In genomic region chr20:347317-347639, GRCh38 we compare ENCODE assay signal across 8 cellular contexts. TPM values are rescaled to one million over a fixed set of nuclear protein-coding genes. Genes with fewer than 3 reads are reported as not detected.
A peak's percentile ranks its signal among the peaks of the same experiment; 100 is the strongest.
DNase-seq lines count a peak whose midpoint lies in the region; TF ChIP-seq lines count a peak whose summit lies in the region.

No MANE protein-coding gene starts in this region.

- peaks cover 13% of the 10 kb centered on the region for H3K4me1 Mint-ChIP-seq in activated T-cell treated with anti-CD3 and anti-CD28 coated beads, Interleukin-2, amount 50 U/mL, for 24 hours (ENCODE audit: low read depth)

- peak overlapping the region; percentile 86 for H3K9ac ChIP-seq in skeletal muscle satellite cell (ENCODE audit: low read depth, low read length)

- DNase-seq in activated T-cell treated with anti-CD3 and anti-CD28 coated beads, Interleukin-2, amount 50 U/mL, for 24 hours, result no peak
- no peak for DNase-seq in activated T-cell treated with anti-CD3 and anti-CD28 coated beads, Interleukin-2, amount 50 U/mL, for 48 hours
- DNase-seq in RWPE1 (ENCODE audit: low spot score), result no peak
- no peak for DNase-seq in fibroblast of the aortic adventitia (ENCODE audit: low read depth)
- DNase-seq in DMS53 treated with DMSO at 0.1 percent for 48 hours (lab: John Stamatoyannopoulos, UW; ENCODE audit: unreplicated experiment), result no peak
- no peak for DNase-seq in NCI-H187 treated with DMSO at 0.1 percent for 48 hours (lab: John Stamatoyannopoulos, UW)
- DNase-seq in ureter (ENCODE audit: low spot score), result no peak

- H3K4me3 ChIP-seq in fibroblast of the aortic adventitia (ENCODE audit: low read depth, low read length), result peak overlapping the region; percentile 86
- peak overlapping the region; percentile 88 for H3K4me3 ChIP-seq in skeletal muscle satellite cell (ENCODE audit: low read length)

- peaks cover 4% of the 10 kb centered on the region for H3K27me3 Mint-ChIP-seq in activated T-cell treated with anti-CD3 and anti-CD28 coated beads, Interleukin-2, amount 50 U/mL, for 24 hours

- peak overlapping the region; percentile 83 for H3K27ac Mint-ChIP-seq in activated T-cell treated with anti-CD3 and anti-CD28 coated beads, Interleukin-2, amount 50 U/mL, for 24 hours

- peaks cover 1% of the 10 kb centered on the region for H3K9me3 ChIP-seq in skeletal muscle satellite cell (replicated peaks; ENCODE audit: low read length)

- H3K4me1 ChIP-seq in skeletal muscle satellite cell (ENCODE audit: control insufficient read depth, insufficient read depth, low read length), result peaks cover 5% of the 10 kb centered on the region

- peak overlapping the region; percentile 85 for H3K4me3 Mint-ChIP-seq in activated T-cell treated with anti-CD3 and anti-CD28 coated beads, Interleukin-2, amount 50 U/mL, for 24 hours

- H3K9me3 Mint-ChIP-seq in activated T-cell treated with anti-CD3 and anti-CD28 coated beads, Interleukin-2, amount 50 U/mL, for 24 hours, result peaks cover 6% of the 10 kb centered on the region

- H3K36me3 Mint-ChIP-seq in activated T-cell treated with anti-CD3 and anti-CD28 coated beads, Interleukin-2, amount 50 U/mL, for 24 hours (ENCODE audit: low read depth), result peaks cover 2% of the 10 kb centered on the region

- POLR2A ChIA-PET in RWPE1 (lab: Yijun Ruan, JAX; ENCODE audit: low non-redundant PET), result interaction anchor here (0.5 kb wide), 1 partner anchor 1068 kb away, joined by 3 read pairs; no protein-coding TSS in a partner anchor

- no peaks in the 10 kb centered on the region for H3K27me3 ChIP-seq in skeletal muscle satellite cell (ENCODE audit: control insufficient read depth, insufficient read depth, low read length)

- TF ChIP-seq CTCF in RWPE1 (conservative IDR thresholded peaks at IDR 0.05; ENCODE audit: low read depth) (no peak), fibroblast of the aortic adventitia (IDR thresholded peaks at IDR 0.05; ENCODE audit: insufficient read depth, low read length) (no peak)

- H3K4me2 ChIP-seq in skeletal muscle satellite cell (ENCODE audit: low read length), result peak overlapping the region; percentile 96

- CTCF ChIA-PET in RWPE1 (lab: Yijun Ruan, JAX), result interaction anchor here (0.8 to 1.2 kb wide), 2 partner anchors 17 to 66 kb away, joined by 3 read pairs; no protein-coding TSS in a partner anchor

- H3K36me3 ChIP-seq in skeletal muscle satellite cell (ENCODE audit: insufficient read depth, low read length), result no peaks in the 10 kb centered on the region

- peak overlapping the region; percentile 96 for H3K27ac ChIP-seq in RWPE1

RNA-seq across cellular contexts. Expression of gene NRSN2, which starts 0.4 kb away (rescaled TPM):
- 34.2 and 50.9 TPM in 2 replicates for total RNA-seq in fibroblast of the aortic adventitia (ENCODE audit: low replicate concordance)
- total RNA-seq in skeletal muscle satellite cell (2012; rRNA removed), result 18.0 and 28.8 TPM in 2 replicates
- total RNA-seq in ureter, result 31.4 TPM

RNA-seq across cellular contexts. Expression of gene SOX12, which starts 21.9 kb away (rescaled TPM):
- total RNA-seq in fibroblast of the aortic adventitia (ENCODE audit: low replicate concordance) (7.7 and 15.9 TPM in 2 replicates), ureter (7.4 TPM)
- total RNA-seq in skeletal muscle satellite cell (2012; rRNA removed), result 3.3 and 4.2 TPM in 2 replicates

RNA-seq across cellular contexts. Expression of gene TRIB3, which starts 33.3 kb away (rescaled TPM):
- total RNA-seq in fibroblast of the aortic adventitia (ENCODE audit: low replicate concordance), result 71.0 and 72.8 TPM in 2 replicates
- 23.8 and 58.3 TPM in 2 replicates for total RNA-seq in skeletal muscle satellite cell (2012; rRNA removed)
- 28.1 TPM for total RNA-seq in ureter

RNA-seq across cellular contexts. Expression of gene ZCCHC3, which starts 49.9 kb away (rescaled TPM):
- total RNA-seq in fibroblast of the aortic adventitia (ENCODE audit: low replicate concordance) (11.6 and 16.2 TPM in 2 replicates), ureter (16.0 TPM)
- 3.7 and 4.1 TPM in 2 replicates for total RNA-seq in skeletal muscle satellite cell (2012; rRNA removed)

RNA-seq across cellular contexts. Expression of gene C20orf96, which starts 56.7 kb away (rescaled TPM):
- total RNA-seq in fibroblast of the aortic adventitia (ENCODE audit: low replicate concordance) (0.98 and 2.4 TPM in 2 replicates), ureter (10.4 TPM)
- total RNA-seq in skeletal muscle satellite cell (2012; rRNA removed), result 1.1 and 1.8 TPM in 2 replicates
